28 cellular contexts compared by ENCODE assay signal in the genomic region with DNA sequence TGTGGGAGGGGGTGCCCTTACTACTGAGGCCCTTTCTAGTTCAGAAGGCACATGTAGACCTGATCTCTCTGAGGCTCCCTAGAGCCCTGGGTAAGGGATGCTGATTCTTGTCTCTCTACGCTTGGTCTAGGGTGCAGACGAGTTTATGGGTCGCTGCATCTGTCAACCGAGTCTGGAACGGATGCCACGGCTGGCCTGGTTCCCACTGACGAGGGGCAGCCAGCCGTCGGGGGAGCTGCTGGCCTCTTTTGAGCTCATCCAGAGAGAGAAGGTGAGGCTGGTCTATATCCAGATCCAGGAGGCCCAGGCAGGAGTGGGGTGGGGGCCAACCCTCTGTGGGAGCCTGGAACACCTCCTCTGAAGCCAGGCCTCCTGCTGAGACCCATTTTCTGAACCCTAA.
"Had no signal": no experiment of that assay in that cellular context is flagged by ENCODE, and none has a peak within 500 bp of the region (broad histone marks: within the 10 kb centered on the region; RNA-seq: fewer than 3 reads in every experiment).

No MANE protein-coding gene starts in this region.

- H3K4me2 ChIP-seq: smooth muscle cell had no signal

- H3K36me3 Mint-ChIP-seq: activated naive CD4-positive, alpha-beta T cell treated with anti-CD3 and anti-CD28 coated beads, Interleukin-2, amount 10 ng/mL, durations not matched to agents 7 days and 5 days; activated naive CD8-positive, alpha-beta T cell treated with anti-CD3 and anti-CD28 coated beads, Interleukin-2, amount 10 ng/mL, durations not matched to agents 7 days and 5 days; stimulated activated naive B cell treated with anti-CD40 and anti-IgM and Interleukin-4, amounts not matched to agents 10 μg/mL and 1 μg/mL and 100 μg/mL, for 72 hours had no signal

- H3K36me3 ChIP-seq: esophagus squamous epithelium, tibial nerve had no signal

- H3K9me3 ChIP-seq: esophagus squamous epithelium, stomach, tibial nerve had no signal

- H3K9me3 Mint-ChIP-seq: activated naive CD4-positive, alpha-beta T cell treated with anti-CD3 and anti-CD28 coated beads, Interleukin-2, amount 10 ng/mL, durations not matched to agents 7 days and 5 days; activated naive CD8-positive, alpha-beta T cell treated with anti-CD3 and anti-CD28 coated beads, Interleukin-2, amount 10 ng/mL, durations not matched to agents 7 days and 5 days; activated T-helper 1 cell treated with anti-CD3 and anti-CD28 coated beads, Interleukin-12 subunit alpha, Interleukin-12 subunit beta, Interleukin-2, Interleukin-4 antibody, amounts not matched to agents 30 ng/mL and 10 ng/mL and 1 ng/mL, durations not matched to agents 14 hours and 24 hours and 36 hours; central memory CD8-positive, alpha-beta T cell; nephron; stimulated activated naive B cell treated with anti-CD40 and anti-IgM and Interleukin-4, amounts not matched to agents 10 μg/mL and 1 μg/mL and 100 μg/mL, for 72 hours; T-helper 1 cell treated with Interleukin-12 subunit alpha and Interleukin-12 subunit beta and Interleukin-4 antibody, amounts not matched to agents 30 μg/mL and 1 μg/mL, for 36 hours had no signal

- H3K4me3 ChIP-seq: esophagus squamous epithelium, smooth muscle cell, stomach, tibial nerve had no signal

- H3K4me3 Mint-ChIP-seq: activated naive CD4-positive, alpha-beta T cell treated with anti-CD3 and anti-CD28 coated beads, Interleukin-2, amount 10 ng/mL, durations not matched to agents 7 days and 5 days; activated naive CD8-positive, alpha-beta T cell treated with anti-CD3 and anti-CD28 coated beads, Interleukin-2, amount 10 ng/mL, durations not matched to agents 7 days and 5 days; activated T-helper 1 cell treated with anti-CD3 and anti-CD28 coated beads, Interleukin-12 subunit alpha, Interleukin-12 subunit beta, Interleukin-2, Interleukin-4 antibody, amounts not matched to agents 30 ng/mL and 10 ng/mL and 1 ng/mL, durations not matched to agents 14 hours and 24 hours and 36 hours; central memory CD8-positive, alpha-beta T cell; nephron; stimulated activated naive B cell treated with anti-CD40 and anti-IgM and Interleukin-4, amounts not matched to agents 10 μg/mL and 1 μg/mL and 100 μg/mL, for 72 hours; T-helper 1 cell treated with Interleukin-12 subunit alpha and Interleukin-12 subunit beta and Interleukin-4 antibody, amounts not matched to agents 30 μg/mL and 1 μg/mL, for 36 hours had no signal

- DNase-seq: activated CD4-positive, alpha-beta T cell treated with anti-CD3 and anti-CD28 coated beads for 4 hours; activated CD4-positive, alpha-beta T cell treated with anti-CD3 and anti-CD28 coated beads, Interleukin-2, amount 50 U/mL, for 48 hours; activated CD8-positive, alpha-beta memory T cell treated with anti-CD3 and anti-CD28 coated beads, Interleukin-2, amount 50 U/mL, for 4 hours; activated effector memory CD4-positive, alpha-beta T cell treated with anti-CD3 and anti-CD28 coated beads, Interleukin-2, amount 50 U/mL, for 16 hours; activated naive CD4-positive, alpha-beta T cell treated with anti-CD3 and anti-CD28 coated beads, Interleukin-2, amount 10 ng/mL, durations not matched to agents 7 days and 5 days; activated naive CD8-positive, alpha-beta T cell treated with anti-CD3 and anti-CD28 coated beads, Interleukin-2, amount 10 ng/mL, durations not matched to agents 7 days and 5 days; activated T-cell treated with anti-CD3 and anti-CD28 coated beads, Interleukin-2, amount 50 U/mL, for 1 hour; dermis blood vessel endothelial cell; effector CD4-positive, alpha-beta T cell; esophagus squamous epithelium; foreskin melanocyte; hippocampal formation; mammary epithelial cell; stimulated activated CD4-positive, alpha-beta T cell treated with anti-CD3 and anti-CD28 coated beads, Interleukin-15, amount 100 ng/mL, for 24 hours; stimulated activated CD4-positive, alpha-beta T cell treated with anti-CD3 and anti-CD28 coated beads, Interleukin-2, amount 100 ng/mL, for 24 hours; stimulated activated naive B cell treated with anti-CD40 and anti-IgM and Interleukin-4, amounts not matched to agents 10 μg/mL and 1 μg/mL and 100 μg/mL, for 72 hours; stomach; SW 1271; T-helper 9 cell had no signal

- H3K27ac ChIP-seq: epithelial cell of prostate, esophagus squamous epithelium, stomach, tibial nerve, VCaP had no signal

- H3K27ac Mint-ChIP-seq: activated naive CD4-positive, alpha-beta T cell treated with anti-CD3 and anti-CD28 coated beads, Interleukin-2, amount 10 ng/mL, durations not matched to agents 7 days and 5 days; activated naive CD8-positive, alpha-beta T cell treated with anti-CD3 and anti-CD28 coated beads, Interleukin-2, amount 10 ng/mL, durations not matched to agents 7 days and 5 days; activated T-helper 1 cell treated with anti-CD3 and anti-CD28 coated beads, Interleukin-12 subunit alpha, Interleukin-12 subunit beta, Interleukin-2, Interleukin-4 antibody, amounts not matched to agents 30 ng/mL and 10 ng/mL and 1 ng/mL, durations not matched to agents 14 hours and 24 hours and 36 hours; nephron; progenitor cell of endocrine pancreas; stimulated activated naive B cell treated with anti-CD40 and anti-IgM and Interleukin-4, amounts not matched to agents 10 μg/mL and 1 μg/mL and 100 μg/mL, for 72 hours; T-helper 1 cell treated with Interleukin-12 subunit alpha and Interleukin-12 subunit beta and Interleukin-4 antibody, amounts not matched to agents 30 μg/mL and 1 μg/mL, for 36 hours had no signal

- H3K27me3 ChIP-seq: tibial nerve had no signal
